In the genomic region with DNA sequence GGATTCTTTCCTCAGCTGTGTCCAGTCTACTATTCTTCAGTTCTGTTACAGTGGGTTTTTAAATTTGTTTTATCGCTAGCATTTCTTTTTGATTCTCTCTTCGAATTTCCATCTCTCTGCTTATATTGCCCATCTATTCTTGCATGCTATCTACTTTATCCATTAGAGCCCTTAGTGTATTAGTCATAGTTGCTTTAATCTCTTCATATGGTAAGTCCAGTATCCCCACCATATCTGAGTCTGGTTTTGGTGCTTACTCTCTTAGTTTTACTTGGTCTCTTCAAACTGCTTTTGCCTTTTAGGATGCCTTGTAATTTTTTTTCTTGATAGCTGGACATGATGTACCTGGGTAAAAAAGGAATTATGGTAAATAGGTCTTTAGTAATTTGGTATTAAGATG, we compare ENCODE assay signal across 1 cellular context.
A peak's percentile ranks its signal among the peaks of the same experiment; 100 is the strongest.
TF ChIP-seq lines count a peak whose summit lies in the region.

No MANE protein-coding gene starts in this region.

TF ChIP-seq in K562, 482 proteins besides CTCF, POLR2A, EP300 and RAD21:
- TF ChIP-seq TCFL5 (CRISPR knock-in tag; conservative IDR thresholded peaks at IDR 0.05) (no peak), RNF2 (IDR thresholded peaks at IDR 0.05) (no peak), FOSL1 (tag; conservative IDR thresholded peaks at IDR 0.05) (peak; percentile 25), MYBL2 (IDR thresholded peaks at IDR 0.05; ENCODE audit: low read depth) (no peak), MYBL2 (CRISPR knock-in tag; IDR thresholded peaks at IDR 0.05; ENCODE audit: borderline replicate concordance) (no peak), SMARCA4 (IDR thresholded peaks at IDR 0.05) (0 out of 2 replicates have a peak, but pooled peaks have one; percentile 21), E2F3 (CRISPR knock-in tag; IDR thresholded peaks at IDR 0.05) (no peak), DIDO1 (tag; IDR thresholded peaks at IDR 0.05; ENCODE audit: low read depth) (no peak), ZNF232 (CRISPR knock-in tag; IDR thresholded peaks at IDR 0.05) (no peak), TFAP4 (CRISPR knock-in tag; IDR thresholded peaks at IDR 0.05; ENCODE audit: borderline replicate concordance) (no peak), ELF4 (CRISPR knock-in tag; IDR thresholded peaks at IDR 0.05) (no peak), SRSF3 (IDR thresholded peaks at IDR 0.05; ENCODE audit: insufficient read depth, low read length) (no peak), ARID1B (IDR thresholded peaks at IDR 0.05) (peak; percentile 25; the same call in 1 of the 2 replicates), ZBTB40 (IDR thresholded peaks at IDR 0.05) (no peak), ZBTB40 (CRISPR knock-in tag; IDR thresholded peaks at IDR 0.05) (no peak), ZNF197 (CRISPR knock-in tag; IDR thresholded peaks at IDR 0.05; ENCODE audit: low read depth) (no peak), TCF3 (CRISPR knock-in tag; IDR thresholded peaks at IDR 0.05) (no peak), ZNF274 (IDR thresholded peaks at IDR 0.05; ENCODE audit: borderline replicate concordance, low read depth, low read length) (no peak), EZH2 (IDR thresholded peaks at IDR 0.05; ENCODE audit: borderline replicate concordance, low read depth, low read length) (no peak), PRPF4 (IDR thresholded peaks at IDR 0.05; ENCODE audit: insufficient read depth, low read depth, low read length, poor library complexity, severe bottlenecking) (no peak)
- TF ChIP-seq, protein P1, sequence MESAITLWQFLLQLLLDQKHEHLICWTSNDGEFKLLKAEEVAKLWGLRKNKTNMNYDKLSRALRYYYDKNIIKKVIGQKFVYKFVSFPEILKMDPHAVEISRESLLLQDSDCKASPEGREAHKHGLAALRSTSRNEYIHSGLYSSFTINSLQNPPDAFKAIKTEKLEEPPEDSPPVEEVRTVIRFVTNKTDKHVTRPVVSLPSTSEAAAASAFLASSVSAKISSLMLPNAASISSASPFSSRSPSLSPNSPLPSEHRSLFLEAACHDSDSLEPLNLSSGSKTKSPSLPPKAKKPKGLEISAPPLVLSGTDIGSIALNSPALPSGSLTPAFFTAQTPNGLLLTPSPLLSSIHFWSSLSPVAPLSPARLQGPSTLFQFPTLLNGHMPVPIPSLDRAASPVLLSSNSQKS (CRISPR knock-in tag; IDR thresholded peaks at IDR 0.05): no peak
